In genomic region chr3:15974647-15975046, GRCh38 we compare ENCODE assay signal across 10 cellular contexts.
A peak's percentile ranks its signal among the peaks of the same experiment; 100 is the strongest.
DNase-seq lines count a peak whose midpoint lies in the region; ATAC-seq, FAIRE-seq and TF ChIP-seq lines count a peak whose summit lies in the region.
"Had no signal": no experiment of that assay in that cellular context is flagged by ENCODE, and none has a peak within 500 bp of the region (broad histone marks: within the 10 kb centered on the region; RNA-seq: fewer than 3 reads in every experiment).

No MANE protein-coding gene starts in this region.

- WGBS in esophagus muscularis mucosa: 23% methylated on average over 6 of the region's 6 CpGs

- peak; percentile 12 for DNase-seq in activated CD4-positive, alpha-beta memory T cell treated with anti-CD3 and anti-CD28 coated beads for 36 hours
- DNase-seq in activated CD4-positive, alpha-beta memory T cell treated with anti-CD3 and anti-CD28 coated beads, Interleukin-2, amount 10 ng/mL, durations not matched to agents 7 days and 5 days: no peak
- DNase-seq in MV-4-11 (lab: John Stamatoyannopoulos, UW) (peak; percentile 55), bronchial epithelial cell (ENCODE audit: low read depth) (no peak), progenitor cell of endocrine pancreas (ENCODE audit: low spot score, unreplicated experiment) (no peak), esophagus muscularis mucosa (ENCODE audit: extremely low spot score) (no peak)
- DNase-seq: adrenal gland, NCI-H1105 treated with DMSO at 0.1 percent for 48 hours had no signal

- H3K4me3 ChIP-seq in bronchial epithelial cell (ENCODE audit: low read depth, low read length): no peak overlapping the region
- no peak overlapping the region for H3K4me3 ChIP-seq in esophagus muscularis mucosa
- H3K4me3 ChIP-seq: adrenal gland had no signal

- H3K36me3 ChIP-seq in bronchial epithelial cell (ENCODE audit: control insufficient read depth, insufficient read depth, low read length) (no peaks in the 10 kb centered on the region), esophagus muscularis mucosa (no peaks in the 10 kb centered on the region)
- H3K36me3 ChIP-seq: adrenal gland had no signal

- H3K4me1 Mint-ChIP-seq in activated CD4-positive, alpha-beta memory T cell treated with anti-CD3 and anti-CD28 coated beads for 36 hours (ENCODE audit: low read depth): no peaks in the 10 kb centered on the region
- H3K4me1 Mint-ChIP-seq in activated CD4-positive, alpha-beta memory T cell treated with anti-CD3 and anti-CD28 coated beads, Interleukin-2, amount 10 ng/mL, durations not matched to agents 7 days and 5 days: no peaks in the 10 kb centered on the region
- H3K4me1 Mint-ChIP-seq in progenitor cell of endocrine pancreas (ENCODE audit: low read depth): peaks cover 8% of the 10 kb centered on the region

- no peak overlapping the region for H3K27ac ChIP-seq in esophagus muscularis mucosa (replicated peaks in 1 of 4)
- H3K27ac ChIP-seq: adrenal gland had no signal

- H3K9me3 Mint-ChIP-seq in activated CD4-positive, alpha-beta memory T cell treated with anti-CD3 and anti-CD28 coated beads for 36 hours: no peaks in the 10 kb centered on the region
- peaks cover 2% of the 10 kb centered on the region for H3K9me3 Mint-ChIP-seq in activated CD4-positive, alpha-beta memory T cell treated with anti-CD3 and anti-CD28 coated beads, Interleukin-2, amount 10 ng/mL, durations not matched to agents 7 days and 5 days
- H3K9me3 Mint-ChIP-seq in progenitor cell of endocrine pancreas (ENCODE audit: low read depth): peaks cover 12% of the 10 kb centered on the region

- CTCF ChIA-PET in activated CD4-positive, alpha-beta memory T cell treated with anti-CD3 and anti-CD28 coated beads for 36 hours (lab: Charles Lee): interaction anchor here (1.6 kb wide), 1 partner anchor 11 kb away, joined by 5 read pairs; no protein-coding TSS in a partner anchor
- CTCF ChIA-PET in activated CD4-positive, alpha-beta memory T cell treated with anti-CD3 and anti-CD28 coated beads, Interleukin-2, amount 10 ng/mL, durations not matched to agents 7 days and 5 days (lab: Charles Lee): no interaction called here

- POLR2A ChIA-PET in activated CD4-positive, alpha-beta memory T cell treated with anti-CD3 and anti-CD28 coated beads for 36 hours (lab: Charles Lee): no interaction called here
- POLR2A ChIA-PET in activated CD4-positive, alpha-beta memory T cell treated with anti-CD3 and anti-CD28 coated beads, Interleukin-2, amount 10 ng/mL, durations not matched to agents 7 days and 5 days (lab: Charles Lee): no interaction called here

- no peaks in the 10 kb centered on the region for H3K4me1 ChIP-seq in esophagus muscularis mucosa
- H3K4me1 ChIP-seq: adrenal gland had no signal

- H3K9me3 ChIP-seq in esophagus muscularis mucosa: no peaks in the 10 kb centered on the region
- H3K9me3 ChIP-seq: adrenal gland had no signal

- no peak for ATAC-seq in GM21360 (IDR thresholded peaks at IDR 0.05; ENCODE audit: unreplicated experiment)
- no peak for ATAC-seq in GM19023 (IDR thresholded peaks at IDR 0.05; ENCODE audit: unreplicated experiment)

- no peak overlapping the region for H3K27ac Mint-ChIP-seq in activated CD4-positive, alpha-beta memory T cell treated with anti-CD3 and anti-CD28 coated beads for 36 hours
- H3K27ac Mint-ChIP-seq in activated CD4-positive, alpha-beta memory T cell treated with anti-CD3 and anti-CD28 coated beads, Interleukin-2, amount 10 ng/mL, durations not matched to agents 7 days and 5 days: no peak overlapping the region
- no peak overlapping the region for H3K27ac Mint-ChIP-seq in progenitor cell of endocrine pancreas

- intact Hi-C loops in activated CD4-positive, alpha-beta memory T cell treated with anti-CD3 and anti-CD28 coated beads for 36 hours (cut with micrococcal nuclease): no loop called here
- intact Hi-C loops in esophagus muscularis mucosa (cut with DNase I): no loop called here

- TF ChIP-seq CTCF in bronchial epithelial cell (IDR thresholded peaks at IDR 0.05; ENCODE audit: insufficient read depth, low read length, severe bottlenecking) (peak; percentile 12), progenitor cell of endocrine pancreas (IDR thresholded peaks at IDR 0.05; ENCODE audit: unreplicated experiment) (peak; percentile 21), esophagus muscularis mucosa (IDR thresholded peaks at IDR 0.05) (no peak)

- H3K36me3 Mint-ChIP-seq in activated CD4-positive, alpha-beta memory T cell treated with anti-CD3 and anti-CD28 coated beads for 36 hours: no peaks in the 10 kb centered on the region
- H3K36me3 Mint-ChIP-seq in activated CD4-positive, alpha-beta memory T cell treated with anti-CD3 and anti-CD28 coated beads, Interleukin-2, amount 10 ng/mL, durations not matched to agents 7 days and 5 days (ENCODE audit: low read depth): no peaks in the 10 kb centered on the region
- peaks cover 2% of the 10 kb centered on the region for H3K36me3 Mint-ChIP-seq in progenitor cell of endocrine pancreas (ENCODE audit: insufficient read depth)

- H3K27me3 ChIP-seq in bronchial epithelial cell (ENCODE audit: control insufficient read depth, insufficient read depth, low read length) (no peaks in the 10 kb centered on the region), esophagus muscularis mucosa (no peaks in the 10 kb centered on the region)
- H3K27me3 ChIP-seq: adrenal gland had no signal

- no peak for TF ChIP-seq EP300 in esophagus muscularis mucosa (IDR thresholded peaks at IDR 0.05)

- no peaks in the 10 kb centered on the region for H3K27me3 Mint-ChIP-seq in activated CD4-positive, alpha-beta memory T cell treated with anti-CD3 and anti-CD28 coated beads for 36 hours
- H3K27me3 Mint-ChIP-seq in activated CD4-positive, alpha-beta memory T cell treated with anti-CD3 and anti-CD28 coated beads, Interleukin-2, amount 10 ng/mL, durations not matched to agents 7 days and 5 days: no peaks in the 10 kb centered on the region
- no peaks in the 10 kb centered on the region for H3K27me3 Mint-ChIP-seq in progenitor cell of endocrine pancreas

- H3K4me3 Mint-ChIP-seq in activated CD4-positive, alpha-beta memory T cell treated with anti-CD3 and anti-CD28 coated beads for 36 hours: no peak overlapping the region
- no peak overlapping the region for H3K4me3 Mint-ChIP-seq in activated CD4-positive, alpha-beta memory T cell treated with anti-CD3 and anti-CD28 coated beads, Interleukin-2, amount 10 ng/mL, durations not matched to agents 7 days and 5 days
- no peak overlapping the region for H3K4me3 Mint-ChIP-seq in progenitor cell of endocrine pancreas (ENCODE audit: low read depth)

- no peak for TF ChIP-seq POLR2A in esophagus muscularis mucosa (IDR thresholded peaks at IDR 0.05; ENCODE audit: low read depth)

- FAIRE-seq in bronchial epithelial cell (lab: Jason Lieb, UNC): no peak

Comparison
In these comparisons a context has a peak if more than half of its experiments do, and no peak if none do; other contexts are left out.
1. DNase-seq: peak in activated CD4-positive, alpha-beta memory T cell treated with anti-CD3 and anti-CD28 coated beads for 36 hours (single experiment) and MV-4-11 (single experiment); none in activated CD4-positive, alpha-beta memory T cell treated with anti-CD3 and anti-CD28 coated beads, Interleukin-2, amount 10 ng/mL, durations not matched to agents 7 days and 5 days (single experiment), bronchial epithelial cell (single experiment), progenitor cell of endocrine pancreas (single experiment) and esophagus muscularis mucosa (single experiment).
2. CTCF ChIP-seq: peak in bronchial epithelial cell (single experiment) and progenitor cell of endocrine pancreas (single experiment); none in esophagus muscularis mucosa (0 of 3).